Comparison of ENCODE assay signal across 8 cellular contexts in the genomic region with DNA sequence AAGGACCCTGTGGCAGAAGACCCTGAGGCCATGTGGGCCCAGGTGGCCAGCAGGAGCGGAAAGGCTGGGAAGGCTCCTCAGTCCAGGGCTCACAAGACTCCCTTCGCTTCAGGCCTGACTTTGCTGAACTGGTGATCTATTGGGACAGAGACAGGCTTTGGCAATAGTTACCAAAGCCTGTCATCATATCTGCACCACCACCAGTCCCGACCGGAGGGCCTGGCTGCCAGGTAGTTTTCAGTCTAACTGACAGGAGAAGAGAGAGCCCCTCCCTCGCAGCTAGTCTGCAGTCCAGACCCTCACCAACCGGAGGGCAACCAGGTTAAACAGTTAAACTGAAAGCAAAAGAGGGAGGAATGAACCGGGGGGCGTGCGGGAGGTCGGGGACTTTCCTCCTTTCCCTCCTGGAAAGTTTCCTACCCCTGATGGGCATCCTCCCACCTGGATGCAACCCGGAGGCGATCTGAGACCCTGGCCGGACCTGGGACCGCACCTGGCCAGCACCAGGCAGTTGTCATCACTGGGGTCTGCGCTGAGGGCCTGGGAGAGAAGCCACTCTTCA. TPM values are rescaled to one million over a fixed set of nuclear protein-coding genes. Genes with fewer than 3 reads are reported as not detected.
DNase-seq lines count a peak whose midpoint lies in the region; ATAC-seq and TF ChIP-seq lines count a peak whose summit lies in the region.

No MANE protein-coding gene starts in this region.

- no peaks in the 10 kb centered on the region for H3F3A ChIP-seq in SU-DHL-6 (ENCODE audit: insufficient read depth)

- H3K4me2 ChIP-seq in SU-DHL-6 (ENCODE audit: low read depth, low read length, poor library complexity, severe bottlenecking), result peak overlapping the region; percentile 96

- peak; percentile 18 for ATAC-seq in HG03045 (IDR thresholded peaks at IDR 0.05; ENCODE audit: unreplicated experiment)

- H3K27ac ChIP-seq in SU-DHL-6 (ENCODE audit: low read depth, low read length), result no peak overlapping the region

- no peaks in the 10 kb centered on the region for H3K9me3 ChIP-seq in SU-DHL-6 (ENCODE audit: insufficient read depth, low read length)

- DNase-seq in NCI-H1694 treated with DMSO at 0.1 percent for 48 hours (lab: John Stamatoyannopoulos, UW) (peak; percentile 70), NCI-H1694 (lab: John Stamatoyannopoulos, UW) (no peak), T47D (ENCODE audit: low read depth in 1 of 2, low spot score in 1 of 2) (peak; percentile 27 to 38), kidney epithelial cell (ENCODE audit: low read depth) (no peak)
- peak; percentile 6 to 35 for DNase-seq in stimulated activated CD4-positive, alpha-beta T cell treated with anti-CD3 and anti-CD28 coated beads, Interleukin-4, amount 100 ng/mL, for 4 hours
- DNase-seq in effector CD8-positive, alpha-beta T cell (lab: John Stamatoyannopoulos, UW), result no peak

- no peaks in the 10 kb centered on the region for H3K9me2 ChIP-seq in SU-DHL-6 (replicated peaks; ENCODE audit: insufficient read depth, low read length)

- no peaks in the 10 kb centered on the region for H4K20me1 ChIP-seq in SU-DHL-6 (ENCODE audit: low read depth, low read length)

- H3K27me3 ChIP-seq in SU-DHL-6 (ENCODE audit: low read length) (no peaks in the 10 kb centered on the region), kidney epithelial cell (ENCODE audit: control insufficient read depth, insufficient read depth, low read length) (no peaks in the 10 kb centered on the region)

- H3K4me3 ChIP-seq in SU-DHL-6 (ENCODE audit: insufficient read depth, low read length, poor library complexity, severe bottlenecking) (peak overlapping the region; percentile 66), kidney epithelial cell (ENCODE audit: low read depth, low read length) (peak overlapping the region; percentile 88)

- in situ Hi-C loops in T47D (cut with HindIII; ENCODE audit: low pct_unique_long_range_greater_than_20kb, low sequenced_read_pairs), result no loop called here

- H3K9ac ChIP-seq in SU-DHL-6 (ENCODE audit: low read length), result peak overlapping the region; percentile 61

- no peaks in the 10 kb centered on the region for H3K79me2 ChIP-seq in SU-DHL-6 (ENCODE audit: insufficient read depth, low read length)

- TF ChIP-seq CTCF in SU-DHL-6 (IDR thresholded peaks at IDR 0.05; ENCODE audit: insufficient read depth, low read length, poor library complexity, severe bottlenecking), result no peak
- no peak for TF ChIP-seq CTCF in kidney epithelial cell (IDR thresholded peaks at IDR 0.05; ENCODE audit: insufficient read depth, low read length, poor library complexity, severe bottlenecking)

- H3K36me3 ChIP-seq in SU-DHL-6 (ENCODE audit: low read length), result no peaks in the 10 kb centered on the region
- H3K36me3 ChIP-seq in kidney epithelial cell (ENCODE audit: control insufficient read depth, insufficient read depth, low read length), result no peaks in the 10 kb centered on the region

- peak overlapping the region; percentile 74 for H2AFZ ChIP-seq in SU-DHL-6 (ENCODE audit: low read depth, low read length, severe bottlenecking)

RNA-seq across cellular contexts. Expression of a gene that starts 0.5 kb away (rescaled TPM):
- total RNA-seq in kidney epithelial cell, result 5.0 and 7.7 TPM in 2 replicates

RNA-seq across cellular contexts. Expression of a gene that starts 29.8 kb away (rescaled TPM):
- total RNA-seq in kidney epithelial cell, result 14.9 and 32.8 TPM in 2 replicates

RNA-seq across cellular contexts. Expression of a gene that starts 29.9 kb away (rescaled TPM):
- 6.2 and 10.9 TPM in 2 replicates for total RNA-seq in kidney epithelial cell

Comparison
In these comparisons a context has a peak if more than half of its experiments do, and no peak if none do; other contexts are left out.
1. DNase-seq: peak in NCI-H1694 treated with DMSO at 0.1 percent for 48 hours (single experiment), T47D (2 of 2) and stimulated activated CD4-positive, alpha-beta T cell treated with anti-CD3 and anti-CD28 coated beads, Interleukin-4, amount 100 ng/mL, for 4 hours (2 of 2); none in NCI-H1694 (single experiment), kidney epithelial cell (single experiment) and effector CD8-positive, alpha-beta T cell (single experiment).